Comparison of ENCODE assay signal across 19 cellular contexts in the genomic region with DNA sequence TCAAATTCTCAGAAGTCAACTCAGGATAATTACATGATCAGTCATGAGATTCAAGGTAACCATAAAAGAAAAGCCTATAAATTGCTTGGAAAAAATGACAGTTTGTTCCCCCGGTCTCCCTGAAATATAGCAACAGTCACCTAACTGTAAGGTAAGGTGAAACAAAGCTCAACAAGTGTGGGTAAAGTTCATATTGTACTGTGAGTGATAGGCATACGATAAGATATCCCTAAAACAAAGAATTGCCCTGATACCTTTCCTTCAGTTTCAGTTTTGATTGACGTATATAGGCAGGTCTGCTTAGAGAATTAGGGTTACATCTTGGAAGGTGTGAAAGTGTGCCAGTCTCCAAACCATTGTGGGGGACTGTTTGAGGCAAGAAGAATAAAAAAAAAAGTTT. TPM values are rescaled to one million over a fixed set of nuclear protein-coding genes. Genes with fewer than 3 reads are reported as not detected.
"Had no signal": no experiment of that assay in that cellular context is flagged by ENCODE, and none has a peak within 500 bp of the region (broad histone marks: within the 10 kb centered on the region; RNA-seq: fewer than 3 reads in every experiment).

No MANE protein-coding gene starts in this region.

- H3K4me2 ChIP-seq: smooth muscle cell had no signal

- H3K9me3 Mint-ChIP-seq: stimulated activated naive CD8-positive, alpha-beta T cell treated with anti-CD3 and anti-CD28 coated beads, Interleukin-15, amount 100 ng/mL, for 72 hours; WTC11 had no signal

- H3K27ac ChIP-seq: dorsolateral prefrontal cortex had no signal

- H3K36me3 ChIP-seq: left lung, prostate gland, upper lobe of right lung had no signal

- H3K4me3 ChIP-seq: dorsolateral prefrontal cortex, left lung, prostate gland, smooth muscle cell, upper lobe of right lung had no signal

- H3K27ac Mint-ChIP-seq: activated CD4-positive, alpha-beta T cell treated with anti-CD3 and anti-CD28 coated beads for 36 hours; activated naive CD8-positive, alpha-beta T cell; naive thymus-derived CD8-positive, alpha-beta T cell; WTC11 had no signal

- DNase-seq: activated CD4-positive, alpha-beta T cell treated with anti-CD3 and anti-CD28 coated beads for 36 hours; activated CD4-positive, alpha-beta T cell treated with anti-CD3 and anti-CD28 coated beads, Interleukin-2, amount 50 U/mL, for 48 hours; activated gamma-delta T cell; amniotic stem cell; dorsolateral prefrontal cortex; foreskin melanocyte; glutamatergic neuron; hypothalamus; kidney; left lung; naive thymus-derived CD8-positive, alpha-beta T cell; right cardiac atrium; stimulated activated CD4-positive, alpha-beta T cell treated with anti-CD3 and anti-CD28 coated beads, Interleukin-4, amount 100 ng/mL, for 1 hour; stimulated activated naive CD8-positive, alpha-beta T cell treated with anti-CD3 and anti-CD28 coated beads, Interleukin-15, amount 100 ng/mL, for 72 hours; upper lobe of right lung had no signal

- H3K36me3 Mint-ChIP-seq: activated naive CD8-positive, alpha-beta T cell; WTC11 had no signal

- H3K9me3 ChIP-seq: left lung, prostate gland, upper lobe of right lung had no signal

- H3K4me3 Mint-ChIP-seq: activated CD4-positive, alpha-beta T cell treated with anti-CD3 and anti-CD28 coated beads for 36 hours; activated naive CD8-positive, alpha-beta T cell; naive thymus-derived CD8-positive, alpha-beta T cell; stimulated activated naive CD8-positive, alpha-beta T cell treated with anti-CD3 and anti-CD28 coated beads, Interleukin-15, amount 100 ng/mL, for 72 hours; WTC11 had no signal

- ATAC-seq: activated CD4-positive, alpha-beta T cell treated with anti-CD3 and anti-CD28 coated beads for 36 hours; left lung; naive thymus-derived CD8-positive, alpha-beta T cell; right cardiac atrium; stimulated activated naive CD8-positive, alpha-beta T cell treated with anti-CD3 and anti-CD28 coated beads, Interleukin-15, amount 100 ng/mL, for 72 hours; upper lobe of right lung; WTC11 had no signal

RNA-seq across cellular contexts. Expression of a gene that starts 4.0 kb away (rescaled TPM):
- total RNA-seq: naive thymus-derived CD8-positive, alpha-beta T cell had no signal
